Comparison of ENCODE assay signal across 8 cellular contexts in genomic region chr7:104983620-104984539, GRCh38. TPM values are rescaled to one million over a fixed set of nuclear protein-coding genes. Genes with fewer than 3 reads are reported as not detected.
DNase-seq lines count a peak whose midpoint lies in the region; ATAC-seq and TF ChIP-seq lines count a peak whose summit lies in the region.

No MANE protein-coding gene starts in this region.

- H3K4me3 ChIP-seq in choroid plexus epithelial cell (ENCODE audit: low read depth, low read length): peak overlapping the region; percentile 73

- ATAC-seq in GM18873 (IDR thresholded peaks at IDR 0.05; ENCODE audit: low FRiP score, unreplicated experiment) (peak; percentile 79), HG03135 (IDR thresholded peaks at IDR 0.05; ENCODE audit: unreplicated experiment) (peak; percentile 81), left colon (peak; percentile 83)

- TF ChIP-seq CTCF in AG09319 (IDR thresholded peaks at IDR 0.05; ENCODE audit: low read depth, low read length): peak; percentile 58
- TF ChIP-seq CTCF in choroid plexus epithelial cell (conservative IDR thresholded peaks at IDR 0.05; ENCODE audit: low read depth, low read length): peak; percentile 67

- DNase-seq in AG09319 (ENCODE audit: extremely low read depth, low read depth): no peak
- DNase-seq in NCI-H345 treated with DMSO at 0.1 percent for 48 hours (lab: John Stamatoyannopoulos, UW; ENCODE audit: unreplicated experiment): peak; percentile 81
- peak; percentile 75 for DNase-seq in activated CD4-positive, alpha-beta T cell treated with anti-CD3 and anti-CD28 coated beads for 1 hour
- peak; percentile 85 for DNase-seq in choroid plexus epithelial cell (ENCODE audit: low read depth)
- DNase-seq in left colon: peak; percentile 90 to 92
- peak; percentile 85 for DNase-seq in stimulated activated CD4-positive, alpha-beta T cell treated with anti-CD3 and anti-CD28 coated beads, Interleukin-1b, Interleukin-23, amount 100 ng/mL, for 48 hours

- intact Hi-C loops in left colon (cut with DNase I, micrococcal nuclease): loop anchor here in 1 of 2 donors (5.0 kb wide), 1 partner anchor 33 kb away; no protein-coding TSS in a partner anchor

RNA-seq across cellular contexts. Expression of gene KMT2E, which starts 30.1 kb away (rescaled TPM):
- total RNA-seq in left colon: 100 to 1,000 TPM; 119 TPM
